Comparison of ENCODE assay signal across 29 cellular contexts in genomic region chr4:80116516-80116915, GRCh38.
"Had no signal": no experiment of that assay in that cellular context is flagged by ENCODE, and none has a peak within 500 bp of the region (broad histone marks: within the 10 kb centered on the region; RNA-seq: fewer than 3 reads in every experiment).

No MANE protein-coding gene starts in this region.

- H3K27ac ChIP-seq: colonic mucosa, coronary artery, dorsolateral prefrontal cortex, epithelial cell of prostate, esophagus muscularis mucosa, esophagus squamous epithelium, foreskin keratinocyte, gastrocnemius medialis, gastroesophageal sphincter, heart left ventricle, heart right ventricle had no signal

- H3K27me3 ChIP-seq: colonic mucosa, dorsolateral prefrontal cortex, esophagus muscularis mucosa, esophagus squamous epithelium, foreskin keratinocyte, gastrocnemius medialis, gastroesophageal sphincter, heart left ventricle, heart right ventricle had no signal

- DNase-seq: colonic mucosa; cortex of kidney; dermis blood vessel endothelial cell; dorsolateral prefrontal cortex; effector CD4-positive, alpha-beta T cell; effector CD8-positive, alpha-beta T cell; effector memory CD4-positive, alpha-beta T cell; effector memory CD8-positive, alpha-beta T cell; endodermal cell; erythroblast; esophagus squamous epithelium; foreskin fibroblast; foreskin keratinocyte; foreskin melanocyte; gastrocnemius medialis; glutamatergic neuron; head of caudate nucleus; heart left ventricle; heart right ventricle had no signal

- H3K4me3 Mint-ChIP-seq: dendritic cell treated with granulocyte-macrophage colony-stimulating factor and Interleukin-4, amounts not matched to agents 40 ng/mL and 50 ng/mL, for 4 days; effector memory CD8-positive, alpha-beta T cell; endodermal cell had no signal

- H3K4me1 Mint-ChIP-seq: endodermal cell had no signal

- H3K4me1 ChIP-seq: colonic mucosa, esophagus muscularis mucosa, esophagus squamous epithelium, gastrocnemius medialis, gastroesophageal sphincter, heart right ventricle had no signal

- H3K36me3 ChIP-seq: colonic mucosa, esophagus muscularis mucosa, esophagus squamous epithelium, gastrocnemius medialis, gastroesophageal sphincter, heart left ventricle, heart right ventricle had no signal

- ATAC-seq: effector memory CD8-positive, alpha-beta T cell; esophagus mucosa; foreskin keratinocyte; gastrocnemius medialis; gastroesophageal sphincter; heart left ventricle; heart right ventricle had no signal

- H3K9me3 ChIP-seq: colonic mucosa, esophagus squamous epithelium, gastrocnemius medialis had no signal

- H3K4me3 ChIP-seq: colonic mucosa, coronary artery, dorsolateral prefrontal cortex, esophagus muscularis mucosa, esophagus squamous epithelium, gastrocnemius medialis, gastroesophageal sphincter, heart left ventricle, heart right ventricle had no signal

- FAIRE-seq: colon, endometrium, endothelial cell of umbilical vein, frontal cortex had no signal

- H3K27ac Mint-ChIP-seq: dendritic cell treated with granulocyte-macrophage colony-stimulating factor and Interleukin-4, amounts not matched to agents 40 ng/mL and 50 ng/mL, for 4 days; effector memory CD8-positive, alpha-beta T cell; endodermal cell had no signal
